ENCODE assay signal across 1 cellular context in the genomic region with DNA sequence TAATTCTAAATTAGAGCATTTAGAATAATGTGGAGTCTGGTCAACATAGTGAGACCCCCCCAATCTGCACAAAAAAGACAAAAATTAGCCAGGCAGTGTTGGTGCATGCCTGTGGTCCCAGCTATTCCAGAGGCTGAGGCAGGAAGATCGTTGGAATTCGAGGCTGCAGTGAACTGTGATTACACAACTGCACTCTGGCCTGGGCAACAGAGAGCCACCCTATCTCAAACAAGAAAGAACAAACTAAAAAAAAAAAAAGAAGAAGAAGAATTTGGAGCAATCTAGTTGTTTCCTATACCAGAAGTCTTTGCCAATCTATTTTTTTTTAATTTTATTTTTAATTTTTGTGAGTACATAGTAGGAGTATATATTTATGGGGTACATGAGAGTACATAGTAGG.
TF ChIP-seq lines count a peak whose summit lies in the region.

No MANE protein-coding gene starts in this region.

TF ChIP-seq in HepG2, 621 proteins besides CTCF, POLR2A, EP300 and RAD21 (continued from another document and continues in another):
- TF ChIP-seq ZBTB44 (CRISPR knock-in tag; IDR thresholded peaks at IDR 0.05) (no peak), HOXA9 (CRISPR knock-in tag; IDR thresholded peaks at IDR 0.05; ENCODE audit: borderline replicate concordance) (no peak), HCFC1 (IDR thresholded peaks at IDR 0.05; ENCODE audit: low read depth, low read length) (no peak), ZNF878 (CRISPR knock-in tag; IDR thresholded peaks at IDR 0.05) (0 out of 2 replicates have a peak, but pooled peaks have one; percentile 3), TBX2 (CRISPR knock-in tag; IDR thresholded peaks at IDR 0.05; ENCODE audit: borderline replicate concordance) (no peak), ZNF501 (CRISPR knock-in tag; IDR thresholded peaks at IDR 0.05) (no peak), ZNF609 (CRISPR knock-in tag; IDR thresholded peaks at IDR 0.05; ENCODE audit: borderline replicate concordance) (no peak), ZNF530 (CRISPR knock-in tag; IDR thresholded peaks at IDR 0.05; ENCODE audit: low read depth) (no peak), ZNF441 (CRISPR knock-in tag; IDR thresholded peaks at IDR 0.05; ENCODE audit: borderline replicate concordance) (no peak), PBX2 (CRISPR knock-in tag; IDR thresholded peaks at IDR 0.05) (no peak), KDM3A (CRISPR knock-in tag; IDR thresholded peaks at IDR 0.05; ENCODE audit: low read depth) (no peak), MNT (IDR thresholded peaks at IDR 0.05) (no peak), ASH2L (IDR thresholded peaks at IDR 0.05; ENCODE audit: insufficient read length, low read depth, low read length) (no peak), ZNF329 (CRISPR knock-in tag; IDR thresholded peaks at IDR 0.05; ENCODE audit: low read depth) (no peak), ZNF546 (CRISPR knock-in tag; conservative IDR thresholded peaks at IDR 0.05) (no peak), CBFB (CRISPR knock-in tag; IDR thresholded peaks at IDR 0.05) (no peak), ZNF143 (CRISPR knock-in tag; IDR thresholded peaks at IDR 0.05) (no peak), RXRA (CRISPR knock-in tag; IDR thresholded peaks at IDR 0.05) (no peak; the same call in 1 of the 2 replicates), SMARCE1 (IDR thresholded peaks at IDR 0.05; ENCODE audit: borderline replicate concordance) (no peak), ZFP82 (CRISPR knock-in tag; IDR thresholded peaks at IDR 0.05; ENCODE audit: borderline replicate concordance) (no peak), GFI1 (CRISPR knock-in tag; IDR thresholded peaks at IDR 0.05; ENCODE audit: borderline replicate concordance) (peak; percentile 26; the same call in 1 of the 2 replicates), HMG20A (CRISPR knock-in tag; IDR thresholded peaks at IDR 0.05; ENCODE audit: borderline replicate concordance) (peak; percentile 52; the same call in 1 of the 2 replicates), SRF (IDR thresholded peaks at IDR 0.05; ENCODE audit: low read depth, low read length) (no peak), POLR2AphosphoS2 (IDR thresholded peaks at IDR 0.05; ENCODE audit: low read depth, low read length) (no peak), SPEN (CRISPR knock-in tag; IDR thresholded peaks at IDR 0.05; ENCODE audit: low read depth) (no peak), MATR3 (CRISPR knock-in tag; IDR thresholded peaks at IDR 0.05) (no peak), RBM22 (optimal IDR thresholded peaks at IDR 0.05; ENCODE audit: low read length) (no peak), ATF3 (CRISPR knock-in tag; IDR thresholded peaks at IDR 0.05) (no peak), MAZ (IDR thresholded peaks at IDR 0.05; ENCODE audit: borderline replicate concordance, low read depth, low read length) (no peak), MAZ (CRISPR knock-in tag; IDR thresholded peaks at IDR 0.05; ENCODE audit: low read depth) (no peak), DNMT3B (CRISPR knock-in tag; conservative IDR thresholded peaks at IDR 0.05) (no peak), ZNF460 (CRISPR knock-in tag; IDR thresholded peaks at IDR 0.05; ENCODE audit: borderline replicate concordance) (no peak), ELF4 (CRISPR knock-in tag; IDR thresholded peaks at IDR 0.05; ENCODE audit: borderline replicate concordance) (no peak)
- TF ChIP-seq, protein P1, sequence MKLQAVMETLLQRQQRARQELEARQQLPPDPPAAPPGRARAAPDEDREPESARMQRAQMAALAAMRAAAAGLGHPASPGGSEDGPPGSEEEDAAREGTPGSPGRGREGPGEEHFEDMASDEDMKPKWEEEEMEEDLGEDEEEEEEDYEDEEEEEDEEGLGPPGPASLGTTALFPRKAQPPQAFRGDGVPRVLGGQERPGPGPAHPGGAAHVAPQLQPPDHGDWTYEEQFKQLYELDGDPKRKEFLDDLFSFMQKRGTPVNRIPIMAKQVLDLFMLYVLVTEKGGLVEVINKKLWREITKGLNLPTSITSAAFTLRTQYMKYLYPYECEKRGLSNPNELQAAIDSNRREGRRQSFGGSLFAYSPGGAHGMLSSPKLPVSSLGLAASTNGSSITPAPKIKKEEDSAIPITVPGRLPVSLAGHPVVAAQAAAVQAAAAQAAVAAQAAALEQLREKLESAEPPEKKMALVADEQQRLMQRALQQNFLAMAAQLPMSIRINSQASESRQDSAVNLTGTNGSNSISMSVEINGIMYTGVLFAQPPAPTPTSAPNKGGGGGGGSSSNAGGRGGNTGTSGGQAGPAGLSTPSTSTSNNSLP (IDR thresholded peaks at IDR 0.05; ENCODE audit: low read depth, low read length): no peak
- TF ChIP-seq, protein P2, sequence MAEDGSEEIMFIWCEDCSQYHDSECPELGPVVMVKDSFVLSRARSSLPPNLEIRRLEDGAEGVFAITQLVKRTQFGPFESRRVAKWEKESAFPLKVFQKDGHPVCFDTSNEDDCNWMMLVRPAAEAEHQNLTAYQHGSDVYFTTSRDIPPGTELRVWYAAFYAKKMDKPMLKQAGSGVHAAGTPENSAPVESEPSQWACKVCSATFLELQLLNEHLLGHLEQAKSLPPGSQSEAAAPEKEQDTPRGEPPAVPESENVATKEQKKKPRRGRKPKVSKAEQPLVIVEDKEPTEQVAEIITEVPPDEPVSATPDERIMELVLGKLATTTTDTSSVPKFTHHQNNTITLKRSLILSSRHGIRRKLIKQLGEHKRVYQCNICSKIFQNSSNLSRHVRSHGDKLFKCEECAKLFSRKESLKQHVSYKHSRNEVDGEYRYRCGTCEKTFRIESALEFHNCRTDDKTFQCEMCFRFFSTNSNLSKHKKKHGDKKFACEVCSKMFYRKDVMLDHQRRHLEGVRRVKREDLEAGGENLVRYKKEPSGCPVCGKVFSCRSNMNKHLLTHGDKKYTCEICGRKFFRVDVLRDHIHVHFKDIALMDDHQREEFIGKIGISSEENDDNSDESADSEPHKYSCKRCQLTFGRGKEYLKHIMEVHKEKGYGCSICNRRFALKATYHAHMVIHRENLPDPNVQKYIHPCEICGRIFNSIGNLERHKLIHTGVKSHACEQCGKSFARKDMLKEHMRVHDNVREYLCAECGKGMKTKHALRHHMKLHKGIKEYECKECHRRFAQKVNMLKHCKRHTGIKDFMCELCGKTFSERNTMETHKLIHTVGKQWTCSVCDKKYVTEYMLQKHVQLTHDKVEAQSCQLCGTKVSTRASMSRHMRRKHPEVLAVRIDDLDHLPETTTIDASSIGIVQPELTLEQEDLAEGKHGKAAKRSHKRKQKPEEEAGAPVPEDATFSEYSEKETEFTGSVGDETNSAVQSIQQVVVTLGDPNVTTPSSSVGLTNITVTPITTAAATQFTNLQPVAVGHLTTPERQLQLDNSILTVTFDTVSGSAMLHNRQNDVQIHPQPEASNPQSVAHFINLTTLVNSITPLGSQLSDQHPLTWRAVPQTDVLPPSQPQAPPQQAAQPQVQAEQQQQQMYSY (CRISPR knock-in tag; IDR thresholded peaks at IDR 0.05): no peak
- TF ChIP-seq, protein P3, sequence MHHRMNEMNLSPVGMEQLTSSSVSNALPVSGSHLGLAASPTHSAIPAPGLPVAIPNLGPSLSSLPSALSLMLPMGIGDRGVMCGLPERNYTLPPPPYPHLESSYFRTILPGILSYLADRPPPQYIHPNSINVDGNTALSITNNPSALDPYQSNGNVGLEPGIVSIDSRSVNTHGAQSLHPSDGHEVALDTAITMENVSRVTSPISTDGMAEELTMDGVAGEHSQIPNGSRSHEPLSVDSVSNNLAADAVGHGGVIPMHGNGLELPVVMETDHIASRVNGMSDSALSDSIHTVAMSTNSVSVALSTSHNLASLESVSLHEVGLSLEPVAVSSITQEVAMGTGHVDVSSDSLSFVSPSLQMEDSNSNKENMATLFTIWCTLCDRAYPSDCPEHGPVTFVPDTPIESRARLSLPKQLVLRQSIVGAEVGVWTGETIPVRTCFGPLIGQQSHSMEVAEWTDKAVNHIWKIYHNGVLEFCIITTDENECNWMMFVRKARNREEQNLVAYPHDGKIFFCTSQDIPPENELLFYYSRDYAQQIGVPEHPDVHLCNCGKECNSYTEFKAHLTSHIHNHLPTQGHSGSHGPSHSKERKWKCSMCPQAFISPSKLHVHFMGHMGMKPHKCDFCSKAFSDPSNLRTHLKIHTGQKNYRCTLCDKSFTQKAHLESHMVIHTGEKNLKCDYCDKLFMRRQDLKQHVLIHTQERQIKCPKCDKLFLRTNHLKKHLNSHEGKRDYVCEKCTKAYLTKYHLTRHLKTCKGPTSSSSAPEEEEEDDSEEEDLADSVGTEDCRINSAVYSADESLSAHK (CRISPR knock-in tag; IDR thresholded peaks at IDR 0.05; ENCODE audit: borderline replicate concordance): no peak
- TF ChIP-seq, protein P4, sequence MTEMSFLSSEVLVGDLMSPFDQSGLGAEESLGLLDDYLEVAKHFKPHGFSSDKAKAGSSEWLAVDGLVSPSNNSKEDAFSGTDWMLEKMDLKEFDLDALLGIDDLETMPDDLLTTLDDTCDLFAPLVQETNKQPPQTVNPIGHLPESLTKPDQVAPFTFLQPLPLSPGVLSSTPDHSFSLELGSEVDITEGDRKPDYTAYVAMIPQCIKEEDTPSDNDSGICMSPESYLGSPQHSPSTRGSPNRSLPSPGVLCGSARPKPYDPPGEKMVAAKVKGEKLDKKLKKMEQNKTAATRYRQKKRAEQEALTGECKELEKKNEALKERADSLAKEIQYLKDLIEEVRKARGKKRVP (CRISPR knock-in tag; IDR thresholded peaks at IDR 0.05): no peak
- TF ChIP-seq, protein P5, sequence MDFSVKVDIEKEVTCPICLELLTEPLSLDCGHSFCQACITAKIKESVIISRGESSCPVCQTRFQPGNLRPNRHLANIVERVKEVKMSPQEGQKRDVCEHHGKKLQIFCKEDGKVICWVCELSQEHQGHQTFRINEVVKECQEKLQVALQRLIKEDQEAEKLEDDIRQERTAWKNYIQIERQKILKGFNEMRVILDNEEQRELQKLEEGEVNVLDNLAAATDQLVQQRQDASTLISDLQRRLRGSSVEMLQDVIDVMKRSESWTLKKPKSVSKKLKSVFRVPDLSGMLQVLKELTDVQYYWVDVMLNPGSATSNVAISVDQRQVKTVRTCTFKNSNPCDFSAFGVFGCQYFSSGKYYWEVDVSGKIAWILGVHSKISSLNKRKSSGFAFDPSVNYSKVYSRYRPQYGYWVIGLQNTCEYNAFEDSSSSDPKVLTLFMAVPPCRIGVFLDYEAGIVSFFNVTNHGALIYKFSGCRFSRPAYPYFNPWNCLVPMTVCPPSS (IDR thresholded peaks at IDR 0.05): no peak
- TF ChIP-seq, protein P6, sequence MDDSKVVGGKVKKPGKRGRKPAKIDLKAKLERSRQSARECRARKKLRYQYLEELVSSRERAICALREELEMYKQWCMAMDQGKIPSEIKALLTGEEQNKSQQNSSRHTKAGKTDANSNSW (CRISPR knock-in tag; IDR thresholded peaks at IDR 0.05; ENCODE audit: borderline replicate concordance): no peak
